In the genomic region with DNA sequence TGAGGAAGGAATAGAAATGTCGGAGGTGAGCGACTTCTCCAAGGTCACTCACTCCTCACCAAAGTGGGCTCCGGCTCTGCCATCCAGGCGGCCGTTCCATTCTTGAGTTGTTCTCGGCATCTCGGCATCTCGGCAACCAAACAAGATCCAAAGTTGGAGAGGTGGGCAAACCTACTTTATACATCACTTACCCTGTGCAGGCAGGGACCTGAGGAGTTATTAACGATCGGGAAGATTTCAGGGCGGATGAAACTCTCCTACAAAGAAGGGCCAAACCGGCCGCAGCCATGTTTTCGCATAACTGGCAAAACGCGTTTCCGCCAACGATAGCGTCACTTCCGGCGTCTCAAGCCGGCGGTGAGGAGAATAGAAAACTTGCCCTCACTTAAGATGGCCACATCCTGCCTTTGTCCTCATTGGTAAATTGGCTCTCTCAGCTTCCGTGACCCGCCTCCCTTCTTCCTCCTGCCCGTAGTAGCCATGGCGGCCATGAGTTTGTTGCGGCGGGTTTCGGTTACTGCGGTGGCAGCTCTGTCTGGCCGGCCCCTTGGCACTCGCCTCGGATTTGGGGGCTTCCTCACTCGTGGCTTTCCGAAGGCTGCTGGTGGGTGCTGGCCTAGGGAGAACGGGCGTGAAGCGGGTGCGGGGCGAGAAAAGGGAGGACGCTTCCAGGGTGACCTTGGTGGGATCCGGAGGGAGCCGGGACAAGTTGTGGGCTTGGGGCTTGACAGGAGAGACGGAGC, we compare ENCODE assay signal across 1 cellular context.
TF ChIP-seq lines count a peak whose summit lies in the region.

A gene (minus strand): TSS at position 303 of the 743 bp plus-strand sequence. CDS start 14 bp downstream, at position 289.
A gene (plus strand): TSS at position 459 of the 743 bp plus-strand sequence. CDS start 22 bp downstream, at position 481.

TF ChIP-seq in WTC11, 78 proteins besides CTCF, POLR2A, EP300 and RAD21 (continued from another document):
- TF ChIP-seq, protein P1, sequence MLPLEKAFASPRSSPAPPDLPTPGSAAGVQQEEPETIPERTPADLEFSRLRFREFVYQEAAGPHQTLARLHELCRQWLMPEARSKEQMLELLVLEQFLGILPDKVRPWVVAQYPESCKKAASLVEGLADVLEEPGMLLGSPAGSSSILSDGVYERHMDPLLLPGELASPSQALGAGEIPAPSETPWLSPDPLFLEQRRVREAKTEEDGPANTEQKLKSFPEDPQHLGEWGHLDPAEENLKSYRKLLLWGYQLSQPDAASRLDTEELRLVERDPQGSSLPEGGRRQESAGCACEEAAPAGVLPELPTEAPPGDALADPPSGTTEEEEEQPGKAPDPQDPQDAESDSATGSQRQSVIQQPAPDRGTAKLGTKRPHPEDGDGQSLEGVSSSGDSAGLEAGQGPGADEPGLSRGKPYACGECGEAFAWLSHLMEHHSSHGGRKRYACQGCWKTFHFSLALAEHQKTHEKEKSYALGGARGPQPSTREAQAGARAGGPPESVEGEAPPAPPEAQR (CRISPR knock-in tag; IDR thresholded peaks at IDR 0.05), result no peak
- TF ChIP-seq, protein P2, sequence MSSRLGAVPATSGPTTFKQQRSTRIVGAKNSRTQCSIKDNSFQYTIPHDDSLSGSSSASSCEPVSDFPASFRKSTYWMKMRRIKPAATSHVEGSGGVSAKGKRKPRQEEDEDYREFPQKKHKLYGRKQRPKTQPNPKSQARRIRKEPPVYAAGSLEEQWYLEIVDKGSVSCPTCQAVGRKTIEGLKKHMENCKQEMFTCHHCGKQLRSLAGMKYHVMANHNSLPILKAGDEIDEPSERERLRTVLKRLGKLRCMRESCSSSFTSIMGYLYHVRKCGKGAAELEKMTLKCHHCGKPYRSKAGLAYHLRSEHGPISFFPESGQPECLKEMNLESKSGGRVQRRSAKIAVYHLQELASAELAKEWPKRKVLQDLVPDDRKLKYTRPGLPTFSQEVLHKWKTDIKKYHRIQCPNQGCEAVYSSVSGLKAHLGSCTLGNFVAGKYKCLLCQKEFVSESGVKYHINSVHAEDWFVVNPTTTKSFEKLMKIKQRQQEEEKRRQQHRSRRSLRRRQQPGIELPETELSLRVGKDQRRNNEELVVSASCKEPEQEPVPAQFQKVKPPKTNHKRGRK (CRISPR knock-in tag; IDR thresholded peaks at IDR 0.05; ENCODE audit: borderline replicate concordance), result no peak
- TF ChIP-seq SMAD3 (CRISPR knock-in tag; IDR thresholded peaks at IDR 0.05; ENCODE audit: borderline replicate concordance) (no peak), ZNF423 (CRISPR knock-in tag; IDR thresholded peaks at IDR 0.05) (no peak), ESRRA (CRISPR knock-in tag; IDR thresholded peaks at IDR 0.05; ENCODE audit: borderline replicate concordance) (peak; percentile 92), ZBTB21 (CRISPR knock-in tag; IDR thresholded peaks at IDR 0.05; ENCODE audit: borderline replicate concordance) (no peak), ELF4 (CRISPR knock-in tag; IDR thresholded peaks at IDR 0.05; ENCODE audit: low read depth) (no peak), PRRX2 (CRISPR knock-in tag; IDR thresholded peaks at IDR 0.05) (no peak; the same call in 1 of the 2 replicates), ZNF396 (CRISPR knock-in tag; IDR thresholded peaks at IDR 0.05; ENCODE audit: borderline replicate concordance) (no peak), NR1H2 (CRISPR knock-in tag; IDR thresholded peaks at IDR 0.05) (no peak), ZNF317 (CRISPR knock-in tag; IDR thresholded peaks at IDR 0.05; ENCODE audit: borderline replicate concordance, low read depth) (no peak), TEAD4 (CRISPR knock-in tag; IDR thresholded peaks at IDR 0.05) (no peak), MYBL2 (CRISPR knock-in tag; IDR thresholded peaks at IDR 0.05) (no peak), FOXP1 (CRISPR knock-in tag; IDR thresholded peaks at IDR 0.05; ENCODE audit: borderline replicate concordance) (0 out of 2 replicates have a peak, but pooled peaks have one; percentile 45)
- TF ChIP-seq, protein P3, sequence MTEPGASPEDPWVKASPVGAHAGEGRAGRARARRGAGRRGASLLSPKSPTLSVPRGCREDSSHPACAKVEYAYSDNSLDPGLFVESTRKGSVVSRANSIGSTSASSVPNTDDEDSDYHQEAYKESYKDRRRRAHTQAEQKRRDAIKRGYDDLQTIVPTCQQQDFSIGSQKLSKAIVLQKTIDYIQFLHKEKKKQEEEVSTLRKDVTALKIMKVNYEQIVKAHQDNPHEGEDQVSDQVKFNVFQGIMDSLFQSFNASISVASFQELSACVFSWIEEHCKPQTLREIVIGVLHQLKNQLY (CRISPR knock-in tag; IDR thresholded peaks at IDR 0.05), result no peak
- TF ChIP-seq, protein P4, sequence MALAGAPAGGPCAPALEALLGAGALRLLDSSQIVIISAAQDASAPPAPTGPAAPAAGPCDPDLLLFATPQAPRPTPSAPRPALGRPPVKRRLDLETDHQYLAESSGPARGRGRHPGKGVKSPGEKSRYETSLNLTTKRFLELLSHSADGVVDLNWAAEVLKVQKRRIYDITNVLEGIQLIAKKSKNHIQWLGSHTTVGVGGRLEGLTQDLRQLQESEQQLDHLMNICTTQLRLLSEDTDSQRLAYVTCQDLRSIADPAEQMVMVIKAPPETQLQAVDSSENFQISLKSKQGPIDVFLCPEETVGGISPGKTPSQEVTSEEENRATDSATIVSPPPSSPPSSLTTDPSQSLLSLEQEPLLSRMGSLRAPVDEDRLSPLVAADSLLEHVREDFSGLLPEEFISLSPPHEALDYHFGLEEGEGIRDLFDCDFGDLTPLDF (CRISPR knock-in tag; IDR thresholded peaks at IDR 0.05), result no peak
- TF ChIP-seq, protein P5, sequence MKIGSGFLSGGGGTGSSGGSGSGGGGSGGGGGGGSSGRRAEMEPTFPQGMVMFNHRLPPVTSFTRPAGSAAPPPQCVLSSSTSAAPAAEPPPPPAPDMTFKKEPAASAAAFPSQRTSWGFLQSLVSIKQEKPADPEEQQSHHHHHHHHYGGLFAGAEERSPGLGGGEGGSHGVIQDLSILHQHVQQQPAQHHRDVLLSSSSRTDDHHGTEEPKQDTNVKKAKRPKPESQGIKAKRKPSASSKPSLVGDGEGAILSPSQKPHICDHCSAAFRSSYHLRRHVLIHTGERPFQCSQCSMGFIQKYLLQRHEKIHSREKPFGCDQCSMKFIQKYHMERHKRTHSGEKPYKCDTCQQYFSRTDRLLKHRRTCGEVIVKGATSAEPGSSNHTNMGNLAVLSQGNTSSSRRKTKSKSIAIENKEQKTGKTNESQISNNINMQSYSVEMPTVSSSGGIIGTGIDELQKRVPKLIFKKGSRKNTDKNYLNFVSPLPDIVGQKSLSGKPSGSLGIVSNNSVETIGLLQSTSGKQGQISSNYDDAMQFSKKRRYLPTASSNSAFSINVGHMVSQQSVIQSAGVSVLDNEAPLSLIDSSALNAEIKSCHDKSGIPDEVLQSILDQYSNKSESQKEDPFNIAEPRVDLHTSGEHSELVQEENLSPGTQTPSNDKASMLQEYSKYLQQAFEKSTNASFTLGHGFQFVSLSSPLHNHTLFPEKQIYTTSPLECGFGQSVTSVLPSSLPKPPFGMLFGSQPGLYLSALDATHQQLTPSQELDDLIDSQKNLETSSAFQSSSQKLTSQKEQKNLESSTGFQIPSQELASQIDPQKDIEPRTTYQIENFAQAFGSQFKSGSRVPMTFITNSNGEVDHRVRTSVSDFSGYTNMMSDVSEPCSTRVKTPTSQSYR (CRISPR knock-in tag; IDR thresholded peaks at IDR 0.05), result no peak
- TF ChIP-seq, protein P6, sequence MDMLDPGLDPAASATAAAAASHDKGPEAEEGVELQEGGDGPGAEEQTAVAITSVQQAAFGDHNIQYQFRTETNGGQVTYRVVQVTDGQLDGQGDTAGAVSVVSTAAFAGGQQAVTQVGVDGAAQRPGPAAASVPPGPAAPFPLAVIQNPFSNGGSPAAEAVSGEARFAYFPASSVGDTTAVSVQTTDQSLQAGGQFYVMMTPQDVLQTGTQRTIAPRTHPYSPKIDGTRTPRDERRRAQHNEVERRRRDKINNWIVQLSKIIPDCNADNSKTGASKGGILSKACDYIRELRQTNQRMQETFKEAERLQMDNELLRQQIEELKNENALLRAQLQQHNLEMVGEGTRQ (CRISPR knock-in tag; IDR thresholded peaks at IDR 0.05), result 0 out of 2 replicates have a peak, but pooled peaks have one; percentile 16
